Comparison of ENCODE assay signal across 9 cellular contexts in the genomic region with DNA sequence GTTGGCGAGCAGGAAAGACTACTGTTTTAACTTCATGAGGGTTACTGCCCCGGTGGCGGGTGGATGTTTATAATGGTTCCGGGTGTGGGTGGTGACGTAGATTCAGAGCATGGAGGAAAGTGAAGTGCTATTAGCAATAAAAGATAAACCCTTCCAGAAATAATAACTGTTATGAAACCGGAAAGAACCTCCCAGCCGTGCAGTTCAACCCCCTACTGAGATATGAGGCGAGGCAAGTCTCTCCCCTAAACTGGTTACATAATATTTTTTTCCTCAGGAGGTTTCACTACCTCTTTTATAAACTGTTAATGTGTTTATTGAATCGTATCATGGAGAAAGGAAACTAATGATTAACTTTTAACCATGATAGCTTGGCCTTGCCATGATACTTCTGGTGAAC. TPM values are rescaled to one million over a fixed set of nuclear protein-coding genes. Genes with fewer than 3 reads are reported as not detected.
A peak's percentile ranks its signal among the peaks of the same experiment; 100 is the strongest.
DNase-seq lines count a peak whose midpoint lies in the region; ATAC-seq and TF ChIP-seq lines count a peak whose summit lies in the region.
"Had no signal": no experiment of that assay in that cellular context is flagged by ENCODE, and none has a peak within 500 bp of the region (broad histone marks: within the 10 kb centered on the region; RNA-seq: fewer than 3 reads in every experiment).

No MANE protein-coding gene starts in this region.

- no peak for TF ChIP-seq CTCF in HL-60 (IDR thresholded peaks at IDR 0.05; ENCODE audit: insufficient read depth, low read length)

- H3K27me3 ChIP-seq in HL-60 (ENCODE audit: insufficient read depth, poor library complexity, severe bottlenecking): no peaks in the 10 kb centered on the region

- DNase-seq in DMS53 (lab: John Stamatoyannopoulos, UW): peak; percentile 66
- DNase-seq in HL-60 (ENCODE audit: low read depth in 1 of 2, low spot score in 1 of 2): peak; percentile 60 to 89
- no peak for DNase-seq in left ventricle myocardium superior
- no peak for DNase-seq in NCI-H1694 treated with DMSO at 0.1 percent for 48 hours (lab: John Stamatoyannopoulos, UW)
- no peak for DNase-seq in amygdala (lab: John Stamatoyannopoulos, UW)
- DNase-seq in ureter (ENCODE audit: low spot score): no peak
- no peak for DNase-seq in SW 1271 (lab: John Stamatoyannopoulos, UW)
- DNase-seq: EL had no signal

- peak overlapping the region; percentile 54 for H3K27ac ChIP-seq in HL-60 (replicated peaks)

- ATAC-seq in GM21515 (IDR thresholded peaks at IDR 0.05; ENCODE audit: unreplicated experiment) (peak; percentile 86), left ventricle myocardium superior (peak; percentile 55)

- intact Hi-C loops in left ventricle myocardium superior (cut with micrococcal nuclease): no loop called here

- H3K4me3 ChIP-seq in HL-60 (replicated peaks; ENCODE audit: insufficient read depth, low read length): no peak overlapping the region

RNA-seq across cellular contexts. Expression of gene STIM2, which starts 33.9 kb away (rescaled TPM):
- total RNA-seq in left ventricle myocardium superior (12.5 TPM), ureter (31.2 TPM)

Comparison
In these comparisons a context has a peak if more than half of its experiments do, and no peak if none do; other contexts are left out.
1. DNase-seq: peak in DMS53 (single experiment) and HL-60 (2 of 2); none in left ventricle myocardium superior (single experiment), NCI-H1694 treated with DMSO at 0.1 percent for 48 hours (single experiment), amygdala (0 of 56), ureter (single experiment) and SW 1271 (0 of 2).